Comparison of ENCODE assay signal across 18 cellular contexts in the genomic region with DNA sequence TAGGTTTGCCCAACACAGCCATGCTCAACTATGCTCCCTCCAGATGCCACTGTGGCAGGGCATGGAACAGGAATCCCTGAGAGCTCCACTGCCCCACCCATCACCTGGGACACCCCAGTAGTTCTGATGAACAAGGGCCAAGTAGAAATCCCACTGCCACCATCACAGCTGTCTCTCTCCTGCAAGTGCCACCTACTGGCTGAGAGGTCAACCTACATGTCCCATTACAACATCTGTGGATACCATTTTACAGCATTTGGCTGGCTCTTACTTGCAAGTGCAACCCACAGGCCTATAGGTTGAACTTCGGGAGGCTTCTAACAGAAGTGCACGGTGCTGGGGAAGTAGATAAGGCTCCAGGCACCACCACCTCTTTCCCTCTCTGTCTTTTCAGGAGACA.
DNase-seq lines count a peak whose midpoint lies in the region; ATAC-seq, FAIRE-seq and TF ChIP-seq lines count a peak whose summit lies in the region.
"Had no signal": no experiment of that assay in that cellular context is flagged by ENCODE, and none has a peak within 500 bp of the region (broad histone marks: within the 10 kb centered on the region; RNA-seq: fewer than 3 reads in every experiment).

No MANE protein-coding gene starts in this region.

- FAIRE-seq in bronchial epithelial cell (lab: Jason Lieb, UNC), result no peak

- ATAC-seq in HG03196 (IDR thresholded peaks at IDR 0.05; ENCODE audit: unreplicated experiment), result no peak
- ATAC-seq: gastrocnemius medialis, left ventricle myocardium superior had no signal

- TF ChIP-seq RAD21 in Ishikawa (IDR thresholded peaks at IDR 0.05; ENCODE audit: low read depth), result peak; percentile 22; the same call in 1 of the 2 replicates

- H3K36me3 ChIP-seq in bronchial epithelial cell (ENCODE audit: control insufficient read depth, insufficient read depth, low read length) (no peaks in the 10 kb centered on the region), osteoblast (ENCODE audit: insufficient read depth, low read length) (no peaks in the 10 kb centered on the region), colonic mucosa (no peaks in the 10 kb centered on the region)
- H3K36me3 ChIP-seq: gastrocnemius medialis, spleen, tibial artery had no signal

- intact Hi-C loops in colonic mucosa (cut with DNase I), result no loop called here

- TF ChIP-seq CTCF in bronchial epithelial cell (IDR thresholded peaks at IDR 0.05; ENCODE audit: insufficient read depth, low read length, severe bottlenecking), result peak; percentile 38
- no peak for TF ChIP-seq CTCF in osteoblast (IDR thresholded peaks at IDR 0.05; ENCODE audit: extremely low read depth, low read depth, low read length)
- TF ChIP-seq CTCF in colonic mucosa (IDR thresholded peaks at IDR 0.05), result no peak

- no peak for TF ChIP-seq EP300 in Ishikawa (IDR thresholded peaks at IDR 0.05; ENCODE audit: borderline replicate concordance)

- no peak overlapping the region for H3K27ac ChIP-seq in osteoblast (ENCODE audit: low read depth, low read length)
- no peak overlapping the region for H3K27ac ChIP-seq in colonic mucosa
- H3K27ac ChIP-seq: gastrocnemius medialis, spleen, tibial artery had no signal

- DNase-seq in DMS 273 (lab: John Stamatoyannopoulos, UW; ENCODE audit: unreplicated experiment), result peak; percentile 1
- no peak for DNase-seq in DMS 273 treated with DMSO at 0.1 percent for 48 hours (lab: John Stamatoyannopoulos, UW)
- peak; percentile 3 for DNase-seq in bronchial epithelial cell (ENCODE audit: low read depth)
- peak; percentile 19 for DNase-seq in osteoblast (ENCODE audit: insufficient read length, low spot score, missing footprints)
- DNase-seq in stimulated activated CD4-positive, alpha-beta T cell treated with anti-CD3 and anti-CD28 coated beads, Interleukin-1b, Interleukin-23, amount 100 ng/mL, for 48 hours, result no peak
- no peak for DNase-seq in colonic mucosa
- DNase-seq: 8988T, Calu3, gastrocnemius medialis, left ventricle myocardium superior, NCI-H1092 treated with DMSO at 0.1 percent for 48 hours, NCI-H345, nucleus accumbens, SHP77, spleen, tibial artery had no signal

- no peak overlapping the region for H3K4me3 ChIP-seq in bronchial epithelial cell (ENCODE audit: low read depth, low read length)
- H3K4me3 ChIP-seq in osteoblast (ENCODE audit: insufficient read depth, low read length), result no peak overlapping the region
- no peak overlapping the region for H3K4me3 ChIP-seq in colonic mucosa
- H3K4me3 ChIP-seq: gastrocnemius medialis, spleen, tibial artery had no signal

- H3K79me2 ChIP-seq in osteoblast (ENCODE audit: insufficient read depth, low read length), result no peaks in the 10 kb centered on the region

- H4K20me1 ChIP-seq in osteoblast (ENCODE audit: insufficient read depth, low read length), result no peaks in the 10 kb centered on the region

- H2AFZ ChIP-seq in osteoblast (ENCODE audit: low read length), result no peak overlapping the region

- no peaks in the 10 kb centered on the region for H3K27me3 ChIP-seq in bronchial epithelial cell (ENCODE audit: control insufficient read depth, insufficient read depth, low read length)
- H3K27me3 ChIP-seq in osteoblast (ENCODE audit: insufficient read depth, low read length), result no peaks in the 10 kb centered on the region
- no peaks in the 10 kb centered on the region for H3K27me3 ChIP-seq in colonic mucosa
- H3K27me3 ChIP-seq: gastrocnemius medialis, spleen, tibial artery had no signal

- H3K9ac ChIP-seq in colonic mucosa (ENCODE audit: low read depth in 2 of 2, low read length in 2 of 2), result no peak overlapping the region

- no peak overlapping the region for H3K4me2 ChIP-seq in osteoblast (ENCODE audit: insufficient read depth, low read length)

- peaks cover 5% of the 10 kb centered on the region for H3K9me3 ChIP-seq in osteoblast (ENCODE audit: low read depth, low read length)
- no peaks in the 10 kb centered on the region for H3K9me3 ChIP-seq in colonic mucosa
- H3K9me3 ChIP-seq: gastrocnemius medialis had no signal

- H3K4me1 ChIP-seq in osteoblast (ENCODE audit: insufficient read depth, low read length) (no peaks in the 10 kb centered on the region), colonic mucosa (no peaks in the 10 kb centered on the region)
- H3K4me1 ChIP-seq: gastrocnemius medialis, spleen, tibial artery had no signal

TF ChIP-seq in Ishikawa, 13 proteins besides CTCF, POLR2A, EP300 and RAD21:
- TF ChIP-seq USF1 (IDR thresholded peaks at IDR 0.05), result no peak
- no peak for TF ChIP-seq NFIC (IDR thresholded peaks at IDR 0.05)
- TF ChIP-seq CREB1 (IDR thresholded peaks at IDR 0.05; ENCODE audit: low read depth), result no peak
- no peak for TF ChIP-seq TCF12 (IDR thresholded peaks at IDR 0.05; ENCODE audit: low read depth)
- TF ChIP-seq EGR1 (IDR thresholded peaks at IDR 0.05), result no peak
- no peak for TF ChIP-seq CEBPB (IDR thresholded peaks at IDR 0.05)
- no peak for TF ChIP-seq YY1 (IDR thresholded peaks at IDR 0.05; ENCODE audit: low read depth)
- TF ChIP-seq MAX (IDR thresholded peaks at IDR 0.05), result no peak
- TF ChIP-seq, protein P1, sequence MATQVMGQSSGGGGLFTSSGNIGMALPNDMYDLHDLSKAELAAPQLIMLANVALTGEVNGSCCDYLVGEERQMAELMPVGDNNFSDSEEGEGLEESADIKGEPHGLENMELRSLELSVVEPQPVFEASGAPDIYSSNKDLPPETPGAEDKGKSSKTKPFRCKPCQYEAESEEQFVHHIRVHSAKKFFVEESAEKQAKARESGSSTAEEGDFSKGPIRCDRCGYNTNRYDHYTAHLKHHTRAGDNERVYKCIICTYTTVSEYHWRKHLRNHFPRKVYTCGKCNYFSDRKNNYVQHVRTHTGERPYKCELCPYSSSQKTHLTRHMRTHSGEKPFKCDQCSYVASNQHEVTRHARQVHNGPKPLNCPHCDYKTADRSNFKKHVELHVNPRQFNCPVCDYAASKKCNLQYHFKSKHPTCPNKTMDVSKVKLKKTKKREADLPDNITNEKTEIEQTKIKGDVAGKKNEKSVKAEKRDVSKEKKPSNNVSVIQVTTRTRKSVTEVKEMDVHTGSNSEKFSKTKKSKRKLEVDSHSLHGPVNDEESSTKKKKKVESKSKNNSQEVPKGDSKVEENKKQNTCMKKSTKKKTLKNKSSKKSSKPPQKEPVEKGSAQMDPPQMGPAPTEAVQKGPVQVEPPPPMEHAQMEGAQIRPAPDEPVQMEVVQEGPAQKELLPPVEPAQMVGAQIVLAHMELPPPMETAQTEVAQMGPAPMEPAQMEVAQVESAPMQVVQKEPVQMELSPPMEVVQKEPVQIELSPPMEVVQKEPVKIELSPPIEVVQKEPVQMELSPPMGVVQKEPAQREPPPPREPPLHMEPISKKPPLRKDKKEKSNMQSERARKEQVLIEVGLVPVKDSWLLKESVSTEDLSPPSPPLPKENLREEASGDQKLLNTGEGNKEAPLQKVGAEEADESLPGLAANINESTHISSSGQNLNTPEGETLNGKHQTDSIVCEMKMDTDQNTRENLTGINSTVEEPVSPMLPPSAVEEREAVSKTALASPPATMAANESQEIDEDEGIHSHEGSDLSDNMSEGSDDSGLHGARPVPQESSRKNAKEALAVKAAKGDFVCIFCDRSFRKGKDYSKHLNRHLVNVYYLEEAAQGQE (IDR thresholded peaks at IDR 0.05; ENCODE audit: low read depth), result no peak
- no peak for TF ChIP-seq TAF1 (IDR thresholded peaks at IDR 0.05; ENCODE audit: low read depth)
- TF ChIP-seq FOXM1 (IDR thresholded peaks at IDR 0.05; ENCODE audit: borderline replicate concordance, low read depth), result no peak
- TF ChIP-seq TEAD4 (IDR thresholded peaks at IDR 0.05), result no peak
- TF ChIP-seq ZBTB7A (IDR thresholded peaks at IDR 0.05; ENCODE audit: low read depth), result no peak
TF ChIP-seq in Ishikawa: peak in this region for 0.

Comparison
In these comparisons a context has a peak if more than half of its experiments do, and no peak if none do; other contexts are left out.
1. DNase-seq: peak in DMS 273 (single experiment), bronchial epithelial cell (single experiment) and osteoblast (single experiment); none in DMS 273 treated with DMSO at 0.1 percent for 48 hours (single experiment), stimulated activated CD4-positive, alpha-beta T cell treated with anti-CD3 and anti-CD28 coated beads, Interleukin-1b, Interleukin-23, amount 100 ng/mL, for 48 hours (single experiment) and colonic mucosa (single experiment).